ENCODE assay signal across 9 cellular contexts in genomic region chr5:154221371-154221896, GRCh38. TPM values are rescaled to one million over a fixed set of nuclear protein-coding genes. Genes with fewer than 3 reads are reported as not detected.
DNase-seq lines count a peak whose midpoint lies in the region; ATAC-seq, FAIRE-seq and TF ChIP-seq lines count a peak whose summit lies in the region.
"Had no signal": no experiment of that assay in that cellular context is flagged by ENCODE, and none has a peak within 500 bp of the region (broad histone marks: within the 10 kb centered on the region; RNA-seq: fewer than 3 reads in every experiment).

No MANE protein-coding gene starts in this region.

- DNase-seq in activated gamma-delta T cell treated with Interleukin-2 at 50 U/mL for 16 hours, result peak; percentile 56
- no peak for DNase-seq in activated gamma-delta T cell (lab: John Stamatoyannopoulos, UW)
- DNase-seq in RCC 7860 (ENCODE audit: low spot score), result peak; percentile 97
- DNase-seq in keratinocyte (ENCODE audit: low read depth, low spot score), result peak; percentile 55
- DNase-seq in stimulated activated CD8-positive, alpha-beta memory T cell treated with anti-CD3 and anti-CD28 coated beads, Interleukin-4, amount 100 ng/mL, for 24 hours (ENCODE audit: low read depth), result peak; percentile 18

- peaks cover 7% of the 10 kb centered on the region for H3K36me3 Mint-ChIP-seq in activated naive CD4-positive, alpha-beta T cell treated with anti-CD3 and anti-CD28 coated beads, Interleukin-2, amount 50 U/mL, for 24 hours

- H3K9me3 ChIP-seq in keratinocyte (ENCODE audit: control insufficient read depth, low read depth, low read length), result no peaks in the 10 kb centered on the region

- no peaks in the 10 kb centered on the region for H3K27me3 Mint-ChIP-seq in activated naive CD4-positive, alpha-beta T cell treated with anti-CD3 and anti-CD28 coated beads, Interleukin-2, amount 50 U/mL, for 24 hours

- H3K4me3 ChIP-seq in keratinocyte (ENCODE audit: control insufficient read depth in 2 of 3, extremely low read depth in 1 of 3, insufficient read depth in 2 of 3, low read depth in 1 of 3, low read length in 3 of 3), result no peak overlapping the region

- no peak for TF ChIP-seq CTCF in keratinocyte (optimal IDR thresholded peaks at IDR 0.05 in 1 of 3, IDR thresholded peaks at IDR 0.05 in 1 of 3, conservative IDR thresholded peaks at IDR 0.05 in 1 of 3; ENCODE audit: extremely low read depth in 1 of 3, insufficient read depth in 2 of 3, low read length in 3 of 3)

- peak overlapping the region; percentile 24 for H3K4me2 ChIP-seq in keratinocyte (ENCODE audit: control insufficient read depth, extremely low read depth, insufficient read depth, low read depth, low read length)

- no peaks in the 10 kb centered on the region for H3K9me1 ChIP-seq in keratinocyte (ENCODE audit: control insufficient read depth, extremely low read depth, insufficient read depth, low read length)

- H3K79me2 ChIP-seq in keratinocyte (ENCODE audit: control insufficient read depth, insufficient read depth, low read length), result no peaks in the 10 kb centered on the region

- H4K20me1 ChIP-seq in keratinocyte (ENCODE audit: control insufficient read depth, extremely low read depth, insufficient read depth, low read length), result no peaks in the 10 kb centered on the region

- H3K27me3 ChIP-seq in keratinocyte (ENCODE audit: control insufficient read depth, extremely low read depth, insufficient read depth, low read length), result no peaks in the 10 kb centered on the region

- FAIRE-seq in RCC 7860 (lab: Jason Lieb, UNC) (peak; percentile 95), keratinocyte (lab: Jason Lieb, UNC) (peak; percentile 89)
- FAIRE-seq: colon had no signal

- H3K27ac Mint-ChIP-seq in activated naive CD4-positive, alpha-beta T cell treated with anti-CD3 and anti-CD28 coated beads, Interleukin-2, amount 50 U/mL, for 24 hours, result peak overlapping the region; percentile 87

- H3K27ac ChIP-seq in keratinocyte (ENCODE audit: control insufficient read depth, insufficient read depth, low read length), result no peak overlapping the region

- no peaks in the 10 kb centered on the region for H3K36me3 ChIP-seq in keratinocyte (ENCODE audit: control insufficient read depth in 2 of 2, extremely low read depth in 1 of 2, insufficient read depth in 2 of 2, low read length in 2 of 2)

- H3K9me3 Mint-ChIP-seq in activated naive CD4-positive, alpha-beta T cell treated with anti-CD3 and anti-CD28 coated beads, Interleukin-2, amount 50 U/mL, for 24 hours, result no peaks in the 10 kb centered on the region

- ATAC-seq in HG02798 (IDR thresholded peaks at IDR 0.05; ENCODE audit: poor library complexity, unreplicated experiment) (no peak), HG03175 (IDR thresholded peaks at IDR 0.05; ENCODE audit: unreplicated experiment) (no peak)

- H3K4me1 Mint-ChIP-seq in activated naive CD4-positive, alpha-beta T cell treated with anti-CD3 and anti-CD28 coated beads, Interleukin-2, amount 50 U/mL, for 24 hours, result peaks cover 59% of the 10 kb centered on the region

- no peak overlapping the region for H3K9ac ChIP-seq in keratinocyte (ENCODE audit: control insufficient read depth, extremely low read depth, insufficient read depth, low read length)

- H3K4me1 ChIP-seq in keratinocyte (ENCODE audit: control insufficient read depth, extremely low read depth, insufficient read depth, low read length), result peaks cover 22% of the 10 kb centered on the region

- peak overlapping the region; percentile 1 for H2AFZ ChIP-seq in keratinocyte (ENCODE audit: control insufficient read depth, low read length)

- peak overlapping the region; percentile 15 for H3K4me3 Mint-ChIP-seq in activated naive CD4-positive, alpha-beta T cell treated with anti-CD3 and anti-CD28 coated beads, Interleukin-2, amount 50 U/mL, for 24 hours

- dilution Hi-C loops in keratinocyte (cut with MboI; ENCODE audit: extremely low pct_ligation_motif_present, low sequenced_read_pairs), result no loop called here

RNA-seq across cellular contexts. Expression of gene GALNT10, which starts 30.9 kb away (rescaled TPM):
- polyA plus RNA-seq in keratinocyte, result 11.5 to 24.8 TPM (median 17.9 TPM) in 3 replicates
- 4.3 TPM for polyA plus RNA-seq in keratinocyte (2011; ENCODE audit: low read depth)
- polyA plus RNA-seq in keratinocyte (2011; cell fraction: cytosol; rRNA removed), result 12.9 and 15.1 TPM in 2 replicates
- polyA plus RNA-seq in keratinocyte (2011; cell fraction: nucleus; rRNA removed), result 25.6 and 33.1 TPM in 2 replicates
- polyA plus RNA-seq in keratinocyte (2012; ENCODE audit: low replicate concordance), result 6.6 and 14.2 TPM in 2 replicates
- 30.5 to 43.3 TPM (median 33.9 TPM) in 3 replicates for polyA minus RNA-seq in keratinocyte
- polyA minus RNA-seq in keratinocyte (2011; cell fraction: cytosol; rRNA and poly(A)+ RNA removed), result 11.5 TPM
- polyA minus RNA-seq in keratinocyte (2011; cell fraction: nucleus; rRNA and poly(A)+ RNA removed), result 22.4 and 66.8 TPM in 2 replicates
